ENCODE assay signal across 24 cellular contexts in the genomic region with DNA sequence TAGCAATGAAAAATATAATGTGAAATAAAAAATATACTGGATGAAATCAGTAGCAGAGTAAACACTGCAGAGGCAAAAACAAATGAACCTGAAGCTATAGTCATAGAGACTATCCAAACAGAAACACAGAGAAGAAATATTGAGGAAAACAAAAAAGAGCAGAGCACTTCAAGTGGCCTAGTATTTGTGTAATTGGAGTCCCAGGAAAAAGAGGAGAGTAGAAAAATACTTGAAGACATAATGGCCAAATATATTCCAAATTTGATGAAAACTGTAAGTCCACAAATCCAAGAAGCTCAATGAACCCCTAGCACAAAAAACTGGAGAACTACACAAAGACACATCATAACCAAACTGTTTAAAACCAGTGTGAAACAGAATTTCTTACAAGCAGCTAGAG.
"Had no signal": no experiment of that assay in that cellular context is flagged by ENCODE, and none has a peak within 500 bp of the region (broad histone marks: within the 10 kb centered on the region; RNA-seq: fewer than 3 reads in every experiment).

No MANE protein-coding gene starts in this region.

- H3K36me3 ChIP-seq: gastroesophageal sphincter, heart left ventricle, ovary, sigmoid colon, stomach, thyroid gland had no signal

- DNase-seq: effector CD8-positive, alpha-beta T cell; endodermal cell; foreskin fibroblast; heart left ventricle; kidney; natural killer cell; occipital lobe; ovary; posterior cingulate gyrus; psoas muscle; right cardiac atrium; stimulated activated CD4-positive, alpha-beta T cell treated with anti-CD3 and anti-CD28 coated beads, Interleukin-2, amount 100 ng/mL, for 24 hours; stimulated activated CD4-positive, alpha-beta T cell treated with anti-CD3 and anti-CD28 coated beads, Interleukin-4, amount 100 ng/mL, for 24 hours; stimulated activated naive CD4-positive, alpha-beta T cell treated with Interleukin-2 at 50 U/mL for 16 hours; stomach; thyroid gland had no signal

- H3K4me3 ChIP-seq: gastroesophageal sphincter, heart left ventricle, hepatocyte, lung, ovary, psoas muscle, sigmoid colon, stomach, thyroid gland had no signal

- H3K27me3 ChIP-seq: gastroesophageal sphincter, heart left ventricle, hepatocyte, ovary, sigmoid colon, stomach, thyroid gland had no signal

- ATAC-seq: esophagus mucosa; gastroesophageal sphincter; heart left ventricle; left lobe of liver; natural killer cell; psoas muscle; right cardiac atrium; stimulated activated effector memory CD8-positive, alpha-beta T cell treated with anti-CD3 and anti-CD28 coated beads, Interleukin-12 subunit alpha, Interleukin-12 subunit beta, amount 100 ng/mL, for 72 hours had no signal

- H3K9me3 ChIP-seq: ovary, psoas muscle, sigmoid colon, thyroid gland had no signal

- H3K27ac ChIP-seq: epithelial cell of prostate, gastroesophageal sphincter, heart left ventricle, hepatocyte, ovary, psoas muscle, sigmoid colon, stomach, thyroid gland had no signal
